In the genomic region with DNA sequence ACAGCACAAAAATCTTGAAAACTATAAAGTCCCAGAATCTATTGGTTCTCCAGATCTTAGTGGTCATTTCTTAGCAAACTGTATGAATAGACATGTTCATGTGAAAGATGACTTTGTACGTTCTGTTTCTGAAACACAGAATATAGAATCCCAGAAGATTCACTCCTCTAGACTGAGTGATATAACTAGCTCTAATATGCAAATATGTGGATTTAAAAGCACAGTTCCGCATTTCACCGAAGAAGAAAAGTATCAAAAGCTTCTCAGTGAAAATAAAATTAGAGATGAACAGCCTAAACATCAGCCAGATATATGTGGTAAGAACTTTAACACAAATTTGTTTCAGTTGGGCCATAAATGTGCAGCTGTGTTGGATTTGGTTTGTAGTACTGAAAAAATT, we compare ENCODE assay signal across 5 cellular contexts. TPM values are rescaled to one million over a fixed set of nuclear protein-coding genes. Genes with fewer than 3 reads are reported as not detected.
DNase-seq lines count a peak whose midpoint lies in the region; ATAC-seq and TF ChIP-seq lines count a peak whose summit lies in the region.
"Not testable (repeated sequence)": the region's sequence is repeated elsewhere in the genome, so short reads cannot be mapped to it uniquely, and the experiment has no call there.

No MANE protein-coding gene starts in this region.

- CTCF ChIA-PET in mammary epithelial cell (lab: Charles Lee; ENCODE audit: low non-redundant PET): not testable (repeated sequence)

- not testable (repeated sequence) for H3K4me3 ChIP-seq in GM12865 (ENCODE audit: low read depth, low read length); mammary epithelial cell (replicated peaks in 1 of 3; ENCODE audit: insufficient read depth in 1 of 3, low read depth in 2 of 3, low read length in 3 of 3)
- H3K4me3 ChIP-seq in Karpas-422 (ENCODE audit: low read length): 0 out of 2 replicates have a peak overlapping the region, but pooled peaks have one; percentile 15

- BruUV-seq in mammary epithelial cell (replicated peaks; lab: Mats Ljungman, UMichigan): TSS peak; percentile 42

- H3K9ac ChIP-seq in Karpas-422 (ENCODE audit: low read length); mammary epithelial cell (ENCODE audit: insufficient read depth, low read length): not testable (repeated sequence)

- not testable (repeated sequence) for H4K20me1 ChIP-seq in Karpas-422 (ENCODE audit: insufficient read depth, low read depth, low read length); mammary epithelial cell (ENCODE audit: insufficient read depth, low read length)

- H3K79me2 ChIP-seq in Karpas-422 (ENCODE audit: low read length); mammary epithelial cell (ENCODE audit: insufficient read depth, low read length): not testable (repeated sequence)

- H3K4me2 ChIP-seq in Karpas-422 (ENCODE audit: low read depth, low read length, poor library complexity, severe bottlenecking): peak overlapping the region; percentile 48
- not testable (repeated sequence) for H3K4me2 ChIP-seq in mammary epithelial cell (ENCODE audit: insufficient read depth, low read depth, low read length)

- dilution Hi-C loops in mammary epithelial cell (cut with HindIII; ENCODE audit: low sequenced_read_pairs): not testable (repeated sequence)

- H3K9me2 ChIP-seq in Karpas-422 (replicated peaks; ENCODE audit: insufficient read depth, low read length): not testable (repeated sequence)

- not testable (repeated sequence) for H3K9me3 ChIP-seq in Karpas-422 (ENCODE audit: low read length); mammary epithelial cell (replicated peaks; ENCODE audit: insufficient read depth, low read length)

- H3K27ac ChIP-seq in Karpas-422 (ENCODE audit: low read length): peak overlapping the region; percentile 78
- H3K27ac ChIP-seq in mammary epithelial cell (ENCODE audit: insufficient read depth, low read depth, low read length): not testable (repeated sequence)

- not testable (repeated sequence) for H2AFZ ChIP-seq in Karpas-422 (ENCODE audit: low read length); mammary epithelial cell (ENCODE audit: low read depth, low read length)

- 98% methylated on average over 3 of the region's 3 CpGs for WGBS in mammary epithelial cell (ENCODE audit: low coverage, missing lambda C conversion rate)

- peak; percentile 36 for DNase-seq in GM12865 (ENCODE audit: low read depth)
- peak; percentile 60 for DNase-seq in Karpas-422
- DNase-seq in mammary epithelial cell: not testable (repeated sequence)

- ATAC-seq in GM19351 (IDR thresholded peaks at IDR 0.05; ENCODE audit: unreplicated experiment): peak; percentile 68
- peak; percentile 65 for ATAC-seq in HG02884 (IDR thresholded peaks at IDR 0.05; ENCODE audit: unreplicated experiment)

- in situ Hi-C loops in mammary epithelial cell (cut with MboI; ENCODE audit: low sequenced_read_pairs in 2 of 2): not testable (repeated sequence)

- intact Hi-C loops in mammary epithelial cell (cut with micrococcal nuclease): not testable (repeated sequence)

- not testable (repeated sequence) for H3K27me3 ChIP-seq in Karpas-422 (ENCODE audit: low read length); mammary epithelial cell (ENCODE audit: insufficient read depth, low read length)

- not testable (repeated sequence) for TF ChIP-seq CTCF in GM12865 (IDR thresholded peaks at IDR 0.05; ENCODE audit: insufficient read depth, low read depth, low read length, missing control alignments); mammary epithelial cell (conservative IDR thresholded peaks at IDR 0.05 in 1 of 2, IDR thresholded peaks at IDR 0.05 in 1 of 2; ENCODE audit: extremely low read depth in 1 of 2, insufficient read depth in 1 of 2, low read depth in 1 of 2, low read length in 2 of 2)

- H3K4me1 ChIP-seq in Karpas-422 (ENCODE audit: low read length); mammary epithelial cell (ENCODE audit: insufficient read depth, low read length): not testable (repeated sequence)

- not testable (repeated sequence) for H3K36me3 ChIP-seq in Karpas-422 (ENCODE audit: insufficient read depth, low read length); mammary epithelial cell (ENCODE audit: insufficient read depth, low read length)

RNA-seq across cellular contexts. Expression of a gene that starts 56.5 kb away (rescaled TPM):
- 12.0 and 21.4 TPM in 2 replicates for total RNA-seq in Karpas-422 (2014; rRNA removed; shearing (Covaris generic); ENCODE audit: low replicate concordance)
- 10 to 100 TPM; 14.8 to 19.7 TPM for total RNA-seq in mammary epithelial cell
- polyA plus RNA-seq in mammary epithelial cell: 7.7 TPM
- polyA minus RNA-seq in mammary epithelial cell: 7.1 TPM

RNA-seq across cellular contexts. Expression of a gene that starts 56.9 kb away (rescaled TPM):
- 74.6 and 76.0 TPM in 2 replicates for total RNA-seq in Karpas-422 (2014; rRNA removed; shearing (Covaris generic); ENCODE audit: low replicate concordance)
- 100 to 1,000 TPM; 128 to 167 TPM for total RNA-seq in mammary epithelial cell
- polyA plus RNA-seq in mammary epithelial cell: 104 TPM
- 104 TPM for polyA minus RNA-seq in mammary epithelial cell
